In genomic region chr3:45199837-45200648, GRCh38 we compare ENCODE assay signal across 9 cellular contexts.
A peak's percentile ranks its signal among the peaks of the same experiment; 100 is the strongest.
DNase-seq lines count a peak whose midpoint lies in the region; FAIRE-seq and TF ChIP-seq lines count a peak whose summit lies in the region.
"Had no signal": no experiment of that assay in that cellular context is flagged by ENCODE, and none has a peak within 500 bp of the region (broad histone marks: within the 10 kb centered on the region; RNA-seq: fewer than 3 reads in every experiment).

No MANE protein-coding gene starts in this region.

- no peak for TF ChIP-seq CTCF in astrocyte of the cerebellum (IDR thresholded peaks at IDR 0.05; ENCODE audit: low read depth, low read length, missing control alignments)

- CTCF ChIA-PET in activated naive CD4-positive, alpha-beta T cell treated with anti-CD3 and anti-CD28 coated beads, Interleukin-2, amount 10 ng/mL, durations not matched to agents 7 days and 5 days (lab: Charles Lee) = interaction anchor here (0.7 kb wide), 1 partner anchor 10 kb away, joined by 3 read pairs; no protein-coding TSS in a partner anchor

- H3K27me3 Mint-ChIP-seq in activated naive CD4-positive, alpha-beta T cell treated with anti-CD3 and anti-CD28 coated beads, Interleukin-2, amount 50 U/mL, for 24 hours = peaks cover 3% of the 10 kb centered on the region
- peaks cover 77% of the 10 kb centered on the region for H3K27me3 Mint-ChIP-seq in activated naive CD4-positive, alpha-beta T cell treated with anti-CD3 and anti-CD28 coated beads, Interleukin-2, amount 10 ng/mL, durations not matched to agents 7 days and 5 days

- no peak overlapping the region for H3K4me3 ChIP-seq in astrocyte of the cerebellum (ENCODE audit: low read depth, low read length)
- H3K4me3 ChIP-seq: coronary artery had no signal

- H3K9me3 Mint-ChIP-seq in activated naive CD4-positive, alpha-beta T cell treated with anti-CD3 and anti-CD28 coated beads, Interleukin-2, amount 50 U/mL, for 24 hours = no peaks in the 10 kb centered on the region
- no peaks in the 10 kb centered on the region for H3K9me3 Mint-ChIP-seq in activated naive CD4-positive, alpha-beta T cell treated with anti-CD3 and anti-CD28 coated beads, Interleukin-2, amount 10 ng/mL, durations not matched to agents 7 days and 5 days

- in situ Hi-C loops in astrocyte of the cerebellum (cut with HindIII; ENCODE audit: low sequenced_read_pairs) = loop anchor here (25.0 kb wide), 1 partner anchor 163 kb away; the partner anchor contains the start of gene CLEC3B

- DNase-seq in activated naive CD4-positive, alpha-beta T cell treated with anti-CD3 and anti-CD28 coated beads, Interleukin-2, amount 10 ng/mL, durations not matched to agents 7 days and 5 days = no peak
- DNase-seq in astrocyte of the cerebellum (ENCODE audit: low read depth) = peak; percentile 77
- peak; percentile 66 for DNase-seq in iPS-NIHi7 (ENCODE audit: extremely low spot score)
- DNase-seq in urothelium cell line (ENCODE audit: low spot score) = peak; percentile 85
- no peak for DNase-seq in DMS79 treated with DMSO at 0.1 percent for 48 hours (lab: John Stamatoyannopoulos, UW)
- DNase-seq in activated CD4-positive, alpha-beta T cell treated with anti-CD3 and anti-CD28 coated beads, Interleukin-2, amount 50 U/mL, for 1 hour = no peak
- DNase-seq in NK-92 treated with Interleukin-12 subunit alpha and Interleukin-12 subunit beta, amount 100 ng/mL, for 24 hours (lab: John Stamatoyannopoulos, UW) = no peak

- no peak overlapping the region for H3K4me3 Mint-ChIP-seq in activated naive CD4-positive, alpha-beta T cell treated with anti-CD3 and anti-CD28 coated beads, Interleukin-2, amount 50 U/mL, for 24 hours
- no peak overlapping the region for H3K4me3 Mint-ChIP-seq in activated naive CD4-positive, alpha-beta T cell treated with anti-CD3 and anti-CD28 coated beads, Interleukin-2, amount 10 ng/mL, durations not matched to agents 7 days and 5 days

- H3K36me3 Mint-ChIP-seq in activated naive CD4-positive, alpha-beta T cell treated with anti-CD3 and anti-CD28 coated beads, Interleukin-2, amount 50 U/mL, for 24 hours = peaks cover 1% of the 10 kb centered on the region
- no peaks in the 10 kb centered on the region for H3K36me3 Mint-ChIP-seq in activated naive CD4-positive, alpha-beta T cell treated with anti-CD3 and anti-CD28 coated beads, Interleukin-2, amount 10 ng/mL, durations not matched to agents 7 days and 5 days

- FAIRE-seq in urothelium cell line (lab: Jason Lieb, UNC) = peak; percentile 92

- peak overlapping the region; percentile 10 for H3K27ac Mint-ChIP-seq in activated naive CD4-positive, alpha-beta T cell treated with anti-CD3 and anti-CD28 coated beads, Interleukin-2, amount 50 U/mL, for 24 hours
- H3K27ac Mint-ChIP-seq in activated naive CD4-positive, alpha-beta T cell treated with anti-CD3 and anti-CD28 coated beads, Interleukin-2, amount 10 ng/mL, durations not matched to agents 7 days and 5 days = no peak overlapping the region

- no peaks in the 10 kb centered on the region for H3K4me1 Mint-ChIP-seq in activated naive CD4-positive, alpha-beta T cell treated with anti-CD3 and anti-CD28 coated beads, Interleukin-2, amount 50 U/mL, for 24 hours
- no peaks in the 10 kb centered on the region for H3K4me1 Mint-ChIP-seq in activated naive CD4-positive, alpha-beta T cell treated with anti-CD3 and anti-CD28 coated beads, Interleukin-2, amount 10 ng/mL, durations not matched to agents 7 days and 5 days

Comparison
In these comparisons a context has a peak if more than half of its experiments do, and no peak if none do; other contexts are left out.
1. DNase-seq: peak in astrocyte of the cerebellum (single experiment), iPS-NIHi7 (single experiment) and urothelium cell line (single experiment); none in activated naive CD4-positive, alpha-beta T cell treated with anti-CD3 and anti-CD28 coated beads, Interleukin-2, amount 10 ng/mL, durations not matched to agents 7 days and 5 days (single experiment), DMS79 treated with DMSO at 0.1 percent for 48 hours (single experiment), activated CD4-positive, alpha-beta T cell treated with anti-CD3 and anti-CD28 coated beads, Interleukin-2, amount 50 U/mL, for 1 hour (single experiment) and NK-92 treated with Interleukin-12 subunit alpha and Interleukin-12 subunit beta, amount 100 ng/mL, for 24 hours (single experiment).